In the genomic region with DNA sequence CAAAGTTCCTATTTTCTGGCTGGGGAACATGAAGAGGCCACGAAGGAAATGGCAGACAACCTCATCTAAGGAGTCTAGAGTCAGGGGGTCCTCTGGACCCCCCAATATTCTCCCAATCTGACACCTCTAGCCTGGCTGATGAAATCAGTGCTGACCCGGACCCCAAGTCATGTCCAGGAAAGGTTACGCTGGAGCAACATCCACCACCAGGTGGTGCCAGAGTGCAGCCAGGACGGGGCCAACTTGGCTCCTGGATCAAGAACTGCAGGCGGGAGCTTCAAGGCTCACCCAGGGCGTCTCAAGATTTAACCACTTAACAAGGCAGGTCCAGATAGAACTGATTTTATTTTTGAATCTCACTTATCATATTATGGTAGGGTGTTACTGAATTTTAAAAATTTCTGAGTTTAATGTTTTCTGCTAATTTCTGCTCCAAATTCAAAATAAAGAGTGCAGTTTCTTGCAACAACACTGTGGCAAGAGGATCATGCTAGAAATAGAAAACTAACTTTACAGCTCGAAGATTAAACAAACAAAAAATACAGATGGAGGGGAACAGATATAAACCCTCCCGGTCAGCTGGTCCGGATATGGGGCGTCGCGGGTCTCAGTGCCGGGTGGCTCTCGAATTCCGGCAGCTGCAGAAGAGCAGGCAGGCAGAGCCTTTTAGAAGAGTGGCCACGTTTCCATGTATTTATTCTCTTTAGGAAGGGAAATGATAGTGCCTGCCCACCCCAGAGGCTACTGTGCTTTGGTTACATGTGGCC, we compare ENCODE assay signal across 8 cellular contexts.
DNase-seq lines count a peak whose midpoint lies in the region; ATAC-seq and TF ChIP-seq lines count a peak whose summit lies in the region.

No MANE protein-coding gene starts in this region.

- DNase-seq in SHP77 (lab: John Stamatoyannopoulos, UW) (peak; percentile 16 to 46), SHP77 treated with DMSO at 0.1 percent for 48 hours (lab: John Stamatoyannopoulos, UW) (no peak), T follicular helper cell (ENCODE audit: low read depth) (peak; percentile 69), left ventricle myocardium superior (peak; percentile 91), renal cortical epithelial cell (ENCODE audit: low read depth) (peak; percentile 54)
- peak; percentile 89 for DNase-seq in activated naive CD8-positive, alpha-beta T cell treated with anti-CD3 and anti-CD28 coated beads, Interleukin-2, amount 50 U/mL, for 24 hours

- peaks cover 5% of the 10 kb centered on the region for H3K4me1 Mint-ChIP-seq in activated naive CD8-positive, alpha-beta T cell treated with anti-CD3 and anti-CD28 coated beads, Interleukin-2, amount 50 U/mL, for 24 hours

- H3K27me3 Mint-ChIP-seq in activated naive CD8-positive, alpha-beta T cell treated with anti-CD3 and anti-CD28 coated beads, Interleukin-2, amount 50 U/mL, for 24 hours, result no peaks in the 10 kb centered on the region

- peak overlapping the region; percentile 16 for H3K27ac Mint-ChIP-seq in activated naive CD8-positive, alpha-beta T cell treated with anti-CD3 and anti-CD28 coated beads, Interleukin-2, amount 50 U/mL, for 24 hours

- no peak overlapping the region for H3K4me3 Mint-ChIP-seq in activated naive CD8-positive, alpha-beta T cell treated with anti-CD3 and anti-CD28 coated beads, Interleukin-2, amount 50 U/mL, for 24 hours

- no peaks in the 10 kb centered on the region for H3K9me3 Mint-ChIP-seq in activated naive CD8-positive, alpha-beta T cell treated with anti-CD3 and anti-CD28 coated beads, Interleukin-2, amount 50 U/mL, for 24 hours

- ATAC-seq in activated naive CD8-positive, alpha-beta T cell treated with anti-CD3 and anti-CD28 coated beads, Interleukin-2, amount 50 U/mL, for 24 hours, result peak; percentile 73
- ATAC-seq in left ventricle myocardium superior, result peak; percentile 35
- no peak for ATAC-seq in GM19397 (IDR thresholded peaks at IDR 0.05; ENCODE audit: unreplicated experiment)

- peak; percentile 93 for TF ChIP-seq CTCF in LNCAP (IDR thresholded peaks at IDR 0.05)

- H3K36me3 Mint-ChIP-seq in activated naive CD8-positive, alpha-beta T cell treated with anti-CD3 and anti-CD28 coated beads, Interleukin-2, amount 50 U/mL, for 24 hours (ENCODE audit: low read depth), result peaks cover 9% of the 10 kb centered on the region

- intact Hi-C loops in left ventricle myocardium superior (cut with micrococcal nuclease), result loop anchor here (5.0 to 10.0 kb wide), 2 partner anchors 42 to 181 kb away; no protein-coding TSS in a partner anchor
